1 cellular context compared by ENCODE assay signal in genomic region chr2:101252408-101253012, GRCh38.
A peak's percentile ranks its signal among the peaks of the same experiment; 100 is the strongest.
TF ChIP-seq lines count a peak whose summit lies in the region.

CNOT11 (plus strand) TSS chr2:101252886; CDS start chr2:101252965, 79 bp downstream.

TF ChIP-seq in HEK293, 187 proteins besides CTCF, POLR2A, EP300 and RAD21 (continued from another document):
- TF ChIP-seq ATF2 (tag by site-specific recombination; IDR thresholded peaks at IDR 0.05; ENCODE audit: low read depth) (no peak), MYNN (tag by site-specific recombination; IDR thresholded peaks at IDR 0.05; ENCODE audit: borderline replicate concordance) (no peak), ZNF623 (tag by site-specific recombination; IDR thresholded peaks at IDR 0.05) (no peak), ZNF513 (tag by site-specific recombination; IDR thresholded peaks at IDR 0.05) (no peak), KLF17 (tag by site-specific recombination; IDR thresholded peaks at IDR 0.05) (no peak), ZNF10 (tag by site-specific recombination; IDR thresholded peaks at IDR 0.05) (no peak), ZNF221 (tag by site-specific recombination; IDR thresholded peaks at IDR 0.05; ENCODE audit: borderline replicate concordance) (no peak), KLF9 (tag by site-specific recombination; IDR thresholded peaks at IDR 0.05; ENCODE audit: low read depth) (peak; percentile 70; the same call in 1 of the 2 replicates), ZNF26 (tag by site-specific recombination; IDR thresholded peaks at IDR 0.05) (no peak), ZNF23 (tag by site-specific recombination; IDR thresholded peaks at IDR 0.05; ENCODE audit: borderline replicate concordance) (no peak), KLF1 (tag by site-specific recombination; IDR thresholded peaks at IDR 0.05) (peak; percentile 28; the same call in 1 of the 2 replicates), ZSCAN23 (tag by site-specific recombination; IDR thresholded peaks at IDR 0.05) (no peak), ZNF585B (tag by site-specific recombination; IDR thresholded peaks at IDR 0.05) (no peak), ZNF280C (tag by site-specific recombination; IDR thresholded peaks at IDR 0.05) (no peak), ZNF24 (tag by site-specific recombination; IDR thresholded peaks at IDR 0.05) (no peak), ZNF777 (tag by site-specific recombination; IDR thresholded peaks at IDR 0.05; ENCODE audit: borderline replicate concordance) (no peak; the same call in 1 of the 2 replicates), ZNF596 (tag by site-specific recombination; IDR thresholded peaks at IDR 0.05) (no peak), PRDM6 (tag by site-specific recombination; IDR thresholded peaks at IDR 0.05) (no peak), ZNF830 (tag by site-specific recombination; IDR thresholded peaks at IDR 0.05; ENCODE audit: low read depth) (no peak), ZNF19 (tag by site-specific recombination; IDR thresholded peaks at IDR 0.05; ENCODE audit: low read depth) (no peak), BCL11B (tag by site-specific recombination; IDR thresholded peaks at IDR 0.05; ENCODE audit: low read depth) (no peak)
